Comparison of ENCODE assay signal across 10 cellular contexts in the genomic region with DNA sequence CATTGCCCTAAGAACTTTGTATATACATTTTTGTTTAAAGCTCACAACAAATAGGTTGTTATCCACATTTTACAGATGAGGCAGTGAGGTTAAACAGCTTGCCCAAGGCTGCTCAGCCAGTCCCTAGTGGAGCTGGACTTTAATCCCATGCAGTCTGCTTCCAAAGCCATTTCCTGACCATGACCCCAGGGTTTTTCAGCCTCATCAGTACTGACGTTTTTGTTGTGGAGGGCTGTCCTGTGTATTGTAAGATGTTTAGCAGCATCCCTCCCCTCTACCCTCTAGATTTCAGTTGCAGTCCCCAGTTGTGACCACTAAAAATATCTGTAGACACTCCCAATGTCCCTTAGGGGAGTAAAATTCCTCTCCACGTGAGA. TPM values are rescaled to one million over a fixed set of nuclear protein-coding genes. Genes with fewer than 3 reads are reported as not detected.
DNase-seq lines count a peak whose midpoint lies in the region; ATAC-seq and TF ChIP-seq lines count a peak whose summit lies in the region.
"Had no signal": no experiment of that assay in that cellular context is flagged by ENCODE, and none has a peak within 500 bp of the region (broad histone marks: within the 10 kb centered on the region; RNA-seq: fewer than 3 reads in every experiment).

No MANE protein-coding gene starts in this region.

- no peaks in the 10 kb centered on the region for H3K27me3 ChIP-seq in psoas muscle (ENCODE audit: insufficient read depth in 3 of 3, low read length in 2 of 3)
- H3K27me3 ChIP-seq: neutrophil had no signal

- 37 to 59% (median 44%) methylated on average over 2 of the region's 2 CpGs for WGBS in psoas muscle, 3 donors

- intact Hi-C loops in psoas muscle (cut with DNase I) = no loop called here

- no peaks in the 10 kb centered on the region for H3K9me3 ChIP-seq in psoas muscle
- H3K9me3 ChIP-seq: neutrophil had no signal

- H3K4me3 ChIP-seq in psoas muscle = no peak overlapping the region

- H3K4me1 ChIP-seq in psoas muscle = no peaks in the 10 kb centered on the region

- DNase-seq in dermis blood vessel endothelial cell (peak; percentile 23), psoas muscle (no peak), NCI-H1105 (lab: John Stamatoyannopoulos, UW) (no peak), SIG-M5 (lab: John Stamatoyannopoulos, UW) (no peak), RKO (ENCODE audit: low spot score) (no peak)
- no peak for DNase-seq in activated T-cell treated with anti-CD3 and anti-CD28 coated beads, Interleukin-2, amount 50 U/mL, for 1 hour
- DNase-seq: activated naive CD8-positive, alpha-beta T cell treated with anti-CD3 and anti-CD28 coated beads, Interleukin-2, amount 10 ng/mL, durations not matched to agents 7 days and 5 days had no signal

- H3K36me3 ChIP-seq in psoas muscle (ENCODE audit: insufficient read depth in 1 of 2, low read depth in 1 of 2) = no peaks in the 10 kb centered on the region
- H3K36me3 ChIP-seq: neutrophil had no signal

- no peak for TF ChIP-seq CTCF in psoas muscle (IDR thresholded peaks at IDR 0.05)

- peak; percentile 5 for ATAC-seq in GM18858 (IDR thresholded peaks at IDR 0.05; ENCODE audit: unreplicated experiment)
- ATAC-seq in HG03342 (IDR thresholded peaks at IDR 0.05; ENCODE audit: unreplicated experiment) = peak; percentile 24
- no peak for ATAC-seq in psoas muscle

- H3K27ac ChIP-seq in psoas muscle = peak overlapping the region; percentile 40
- H3K27ac ChIP-seq: neutrophil had no signal

RNA-seq across cellular contexts. Expression of a gene that starts 30.3 kb away (rescaled TPM):
- total RNA-seq in dermis blood vessel endothelial cell (not detected in 2 replicates), psoas muscle (10 to 100 TPM in 2 of 4 donors, 1 to 10 TPM in 1, not detected in 1; 2.9 to 17.3 (median 13.5) TPM)
- polyA plus RNA-seq in psoas muscle = under 1 TPM; 0.18 to 0.31 (median 0.22) TPM
- total RNA-seq: activated naive CD8-positive, alpha-beta T cell treated with anti-CD3 and anti-CD28 coated beads, Interleukin-2, amount 10 ng/mL, durations not matched to agents 7 days and 5 days had no signal

RNA-seq across cellular contexts. Expression of a gene that starts 53.6 kb away (rescaled TPM):
- total RNA-seq in dermis blood vessel endothelial cell = 13.6 and 17.9 TPM in 2 replicates
- total RNA-seq in psoas muscle = 10 to 100 TPM; 10.8 to 13.8 (median 12.7) TPM
- polyA plus RNA-seq in psoas muscle = 10 to 100 TPM; 16.6 to 24.7 (median 22.6) TPM

Comparison
In these comparisons a context has a peak if more than half of its experiments do, and no peak if none do; other contexts are left out.
1. ATAC-seq: peak in GM18858 (single experiment) and HG03342 (single experiment); none in psoas muscle (0 of 4).